15 cellular contexts compared by ENCODE assay signal in the genomic region with DNA sequence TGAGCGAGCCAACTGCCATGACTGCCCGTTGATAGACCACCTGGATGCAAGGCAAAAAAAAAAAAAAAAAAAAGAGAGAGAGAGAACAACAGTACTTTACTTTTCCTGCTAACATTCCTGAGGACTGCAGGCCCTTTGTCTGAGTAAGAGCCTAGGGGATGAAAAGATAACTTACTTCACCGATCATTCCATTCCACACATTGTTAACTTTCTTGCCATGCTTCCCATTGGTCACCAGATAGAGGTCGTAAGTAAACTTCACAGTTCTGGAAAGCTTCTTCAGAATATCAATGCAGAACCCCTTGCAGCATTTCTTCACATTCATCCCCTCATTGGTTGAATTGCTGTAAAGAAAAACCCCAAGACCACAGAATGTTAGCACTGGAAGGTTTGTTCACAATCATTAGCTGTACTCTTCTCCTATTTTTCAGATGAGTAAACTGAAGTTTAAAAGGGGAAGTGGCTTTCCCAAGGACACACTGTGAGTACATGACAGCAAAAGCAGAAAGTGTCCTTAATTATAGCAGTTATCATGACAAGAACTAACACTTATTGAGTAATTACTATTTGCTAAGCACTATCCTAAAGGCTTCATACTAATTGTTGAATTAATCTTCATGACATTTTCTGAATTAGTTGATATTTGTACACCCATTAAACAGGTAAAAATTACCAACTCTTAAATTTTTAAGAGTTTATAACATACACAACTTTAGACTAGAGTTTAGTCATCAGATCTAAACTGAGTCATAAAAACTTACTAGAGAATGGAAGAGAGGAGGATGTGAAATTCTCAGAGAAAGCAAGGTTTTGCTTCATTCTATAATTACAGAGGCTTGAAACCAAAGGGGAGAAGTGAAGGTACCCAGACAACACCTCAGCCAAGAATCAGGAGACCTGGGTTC.
DNase-seq lines count a peak whose midpoint lies in the region; ATAC-seq lines count a peak whose summit lies in the region.
"Had no signal": no experiment of that assay in that cellular context is flagged by ENCODE, and none has a peak within 500 bp of the region (broad histone marks: within the 10 kb centered on the region; RNA-seq: fewer than 3 reads in every experiment).

No MANE protein-coding gene starts in this region.

- ATAC-seq in GM18502 (IDR thresholded peaks at IDR 0.05; ENCODE audit: poor library complexity, unreplicated experiment) = peak; percentile 77
- peak; percentile 74 for ATAC-seq in GM21526 (IDR thresholded peaks at IDR 0.05; ENCODE audit: low FRiP score, unreplicated experiment)
- ATAC-seq in HG03432 (IDR thresholded peaks at IDR 0.05; ENCODE audit: unreplicated experiment) = peak; percentile 76
- ATAC-seq: natural killer cell; stimulated activated effector memory CD8-positive, alpha-beta T cell treated with anti-CD3 and anti-CD28 coated beads, Interleukin-12 subunit alpha, Interleukin-12 subunit beta, amount 100 ng/mL, for 72 hours had no signal

- DNase-seq in iPS-NIHi11 (ENCODE audit: low spot score) = peak; percentile 14
- DNase-seq in GDM1 (lab: John Stamatoyannopoulos, UW) = no peak
- DNase-seq in NCI-H1105 treated with DMSO at 0.1 percent for 48 hours (lab: John Stamatoyannopoulos, UW) = no peak
- no peak for DNase-seq in middle frontal gyrus (ENCODE audit: extremely low spot score, low spot score)
- DNase-seq in NCI-H510A treated with DMSO at 0.1 percent for 48 hours (lab: John Stamatoyannopoulos, UW) = no peak
- DNase-seq: activated CD4-positive, alpha-beta memory T cell treated with anti-CD3 and anti-CD28 coated beads, Interleukin-2, amount 10 ng/mL, durations not matched to agents 7 days and 5 days; Calu3; MV-4-11; natural killer cell; NCI-H2081 treated with DMSO at 0.1 percent for 48 hours; NCI-H82 had no signal
